ENCODE assay signal across 1 cellular context in genomic region chr1:42736152-42736551, GRCh38.
TF ChIP-seq lines count a peak whose summit lies in the region.

No MANE protein-coding gene starts in this region.

TF ChIP-seq in GM12878, 131 proteins besides CTCF, POLR2A, EP300 and RAD21:
- no peak for TF ChIP-seq HDGF (IDR thresholded peaks at IDR 0.05)
- TF ChIP-seq RBBP5 (conservative IDR thresholded peaks at IDR 0.05), result no peak
- TF ChIP-seq SP1 (IDR thresholded peaks at IDR 0.05; ENCODE audit: low read depth, low read length), result no peak
- no peak for TF ChIP-seq NFYA (IDR thresholded peaks at IDR 0.05; ENCODE audit: borderline replicate concordance, low read depth, low read length)
- TF ChIP-seq ZBTB11 (CRISPR knock-in tag; IDR thresholded peaks at IDR 0.05), result no peak
- no peak for TF ChIP-seq IRF4 (IDR thresholded peaks at IDR 0.05; ENCODE audit: low read depth, low read length)
- TF ChIP-seq NBN (IDR thresholded peaks at IDR 0.05), result no peak
- TF ChIP-seq ZNF687 (IDR thresholded peaks at IDR 0.05), result no peak
- no peak for TF ChIP-seq FOXK2 (IDR thresholded peaks at IDR 0.05)
- TF ChIP-seq PKNOX1 (IDR thresholded peaks at IDR 0.05), result no peak
- TF ChIP-seq CREM (IDR thresholded peaks at IDR 0.05; ENCODE audit: low read depth), result no peak
- TF ChIP-seq SMARCA5 (IDR thresholded peaks at IDR 0.05), result no peak
- TF ChIP-seq E2F8 (IDR thresholded peaks at IDR 0.05; ENCODE audit: low read depth, partially characterized antibody), result no peak
- no peak for TF ChIP-seq SKIL (IDR thresholded peaks at IDR 0.05; ENCODE audit: low read depth, poor library complexity, severe bottlenecking)
